ENCODE assay signal across 21 cellular contexts in the genomic region with DNA sequence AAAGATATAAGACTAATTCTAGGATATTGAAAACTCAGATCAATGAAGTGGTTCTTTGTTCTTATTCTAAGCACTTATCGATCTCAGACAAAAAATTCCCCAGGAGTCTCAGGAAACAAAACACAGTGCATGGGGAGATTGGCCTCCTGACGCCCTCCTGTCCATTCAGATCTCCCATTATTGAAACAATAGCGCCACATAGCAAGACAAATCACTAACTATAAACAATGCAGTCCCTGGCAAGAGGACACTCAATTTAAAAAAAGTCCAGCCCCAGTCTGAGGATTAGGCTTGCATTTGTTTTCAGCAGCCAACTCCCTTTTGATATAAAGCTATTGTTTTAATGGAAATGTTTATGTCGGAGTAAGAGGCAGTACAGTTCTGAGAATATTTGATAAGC.
DNase-seq lines count a peak whose midpoint lies in the region; ATAC-seq and TF ChIP-seq lines count a peak whose summit lies in the region.
"Had no signal": no experiment of that assay in that cellular context is flagged by ENCODE, and none has a peak within 500 bp of the region (broad histone marks: within the 10 kb centered on the region; RNA-seq: fewer than 3 reads in every experiment).

No MANE protein-coding gene starts in this region.

- no peak overlapping the region for H3K4me3 ChIP-seq in RWPE2 (ENCODE audit: severe bottlenecking)

- H3K36me3 ChIP-seq in RWPE2 (ENCODE audit: low read depth) = no peaks in the 10 kb centered on the region
- H3K36me3 ChIP-seq: BE2C had no signal

- POLR2A ChIA-PET in activated CD4-positive, alpha-beta T cell treated with anti-CD3 and anti-CD28 coated beads for 36 hours (lab: Charles Lee) = no interaction called here

- peak overlapping the region; percentile 1 for H3K27ac Mint-ChIP-seq in neural crest cell (ENCODE audit: unreplicated experiment)
- no peak overlapping the region for H3K27ac Mint-ChIP-seq in activated CD4-positive, alpha-beta T cell treated with anti-CD3 and anti-CD28 coated beads for 36 hours
- H3K27ac Mint-ChIP-seq: CD8-positive, alpha-beta memory T cell; HFFc6; IgD-negative memory B cell had no signal

- H3K9me3 Mint-ChIP-seq in neural crest cell = peaks cover 3% of the 10 kb centered on the region
- peaks cover 13% of the 10 kb centered on the region for H3K9me3 Mint-ChIP-seq in activated CD4-positive, alpha-beta T cell treated with anti-CD3 and anti-CD28 coated beads for 36 hours (ENCODE audit: low read depth)

- intact Hi-C loops in activated CD4-positive, alpha-beta T cell treated with anti-CD3 and anti-CD28 coated beads for 36 hours (cut with DNase I, micrococcal nuclease) = no loop called here

- H3K27me3 ChIP-seq in RWPE2 (ENCODE audit: insufficient read depth, poor library complexity, severe bottlenecking) = no peaks in the 10 kb centered on the region
- H3K27me3 ChIP-seq: BE2C had no signal

- peak; percentile 8 for TF ChIP-seq CTCF in RWPE2 (IDR thresholded peaks at IDR 0.05; ENCODE audit: poor library complexity, severe bottlenecking)
- no peak for TF ChIP-seq CTCF in neural crest cell (conservative IDR thresholded peaks at IDR 0.05)

- H3K4me1 Mint-ChIP-seq in neural crest cell = peaks cover 12% of the 10 kb centered on the region
- no peaks in the 10 kb centered on the region for H3K4me1 Mint-ChIP-seq in activated CD4-positive, alpha-beta T cell treated with anti-CD3 and anti-CD28 coated beads for 36 hours
- H3K4me1 Mint-ChIP-seq: CD4-positive, CD25-positive, alpha-beta regulatory T cell; CD8-positive, alpha-beta memory T cell; IgD-negative memory B cell had no signal

- no peaks in the 10 kb centered on the region for H3K27me3 Mint-ChIP-seq in neural crest cell (ENCODE audit: low read depth)
- no peaks in the 10 kb centered on the region for H3K27me3 Mint-ChIP-seq in activated CD4-positive, alpha-beta T cell treated with anti-CD3 and anti-CD28 coated beads for 36 hours
- H3K27me3 Mint-ChIP-seq: CD4-positive, CD25-positive, alpha-beta regulatory T cell; IgD-negative memory B cell had no signal

- H3K27ac ChIP-seq in RWPE2 (ENCODE audit: poor library complexity, severe bottlenecking) = no peak overlapping the region

- peaks cover 4% of the 10 kb centered on the region for H3K9me3 ChIP-seq in RWPE2 (ENCODE audit: severe bottlenecking)
- H3K9me3 ChIP-seq: BE2C had no signal

- no peaks in the 10 kb centered on the region for H3K4me1 ChIP-seq in RWPE2 (ENCODE audit: insufficient read depth, poor library complexity, severe bottlenecking)
- H3K4me1 ChIP-seq: BE2C had no signal

- no peak overlapping the region for H3K4me3 Mint-ChIP-seq in neural crest cell
- no peak overlapping the region for H3K4me3 Mint-ChIP-seq in activated CD4-positive, alpha-beta T cell treated with anti-CD3 and anti-CD28 coated beads for 36 hours
- H3K4me3 Mint-ChIP-seq: CD4-positive, CD25-positive, alpha-beta regulatory T cell; CD8-positive, alpha-beta memory T cell; HFFc6; IgD-negative memory B cell had no signal

- H3K36me3 Mint-ChIP-seq in neural crest cell (ENCODE audit: low read depth) = no peaks in the 10 kb centered on the region
- H3K36me3 Mint-ChIP-seq in activated CD4-positive, alpha-beta T cell treated with anti-CD3 and anti-CD28 coated beads for 36 hours (ENCODE audit: low read depth) = no peaks in the 10 kb centered on the region
- H3K36me3 Mint-ChIP-seq: CD4-positive, CD25-positive, alpha-beta regulatory T cell; CD8-positive, alpha-beta memory T cell had no signal

- CTCF ChIA-PET in activated CD4-positive, alpha-beta T cell treated with anti-CD3 and anti-CD28 coated beads for 36 hours (lab: Charles Lee) = no interaction called here

- ATAC-seq in RWPE2 (ENCODE audit: low read depth) (no peak), GM19452 (IDR thresholded peaks at IDR 0.05; ENCODE audit: unreplicated experiment) (no peak)
- ATAC-seq in activated CD4-positive, alpha-beta T cell treated with anti-CD3 and anti-CD28 coated beads for 36 hours = no peak
- ATAC-seq: HCT116, HepG2 had no signal

- DNase-seq in NCI-H146 treated with DMSO at 0.1 percent for 48 hours (lab: John Stamatoyannopoulos, UW; ENCODE audit: unreplicated experiment) = peak; percentile 22
- DNase-seq in RWPE2 (ENCODE audit: low spot score) = no peak
- DNase-seq in neural crest cell (ENCODE audit: low read depth, low spot score) = no peak
- DNase-seq in activated CD4-positive, alpha-beta T cell treated with anti-CD3 and anti-CD28 coated beads for 36 hours = no peak
- DNase-seq in GDM1 (lab: John Stamatoyannopoulos, UW) = no peak
- DNase-seq: ACHN; BE2C; C1 segment of cervical spinal cord; CD4-positive, CD25-positive, alpha-beta regulatory T cell; CD8-positive, alpha-beta memory T cell; COR-L47; DMS 273 treated with DMSO at 0.1 percent for 48 hours; DND-41; EL; GOT3; H7; HFFc6 had no signal
